ENCODE assay signal across 17 cellular contexts in genomic region chr3:36777424-36778218, GRCh38. TPM values are rescaled to one million over a fixed set of nuclear protein-coding genes. Genes with fewer than 3 reads are reported as not detected.
DNase-seq lines count a peak whose midpoint lies in the region; ATAC-seq and TF ChIP-seq lines count a peak whose summit lies in the region.
"Had no signal": no experiment of that assay in that cellular context is flagged by ENCODE, and none has a peak within 500 bp of the region (broad histone marks: within the 10 kb centered on the region; RNA-seq: fewer than 3 reads in every experiment).

No MANE protein-coding gene starts in this region.

- ATAC-seq in GM18508 (IDR thresholded peaks at IDR 0.05; ENCODE audit: insufficient read depth, unreplicated experiment) (peak; percentile 72), GM19452 (IDR thresholded peaks at IDR 0.05; ENCODE audit: unreplicated experiment) (peak; percentile 91), HG02938 (IDR thresholded peaks at IDR 0.05; ENCODE audit: unreplicated experiment) (peak; percentile 76), IMR-90 (ENCODE audit: low read depth) (no peak)
- ATAC-seq: esophagus mucosa; heart left ventricle; left cardiac atrium; stimulated activated naive CD8-positive, alpha-beta T cell treated with anti-CD3 and anti-CD28 coated beads, Interleukin-15, amount 100 ng/mL, for 72 hours had no signal

- H3K9me1 ChIP-seq in IMR-90 (ENCODE audit: insufficient read depth, low read length): no peaks in the 10 kb centered on the region

- H3K36me3 ChIP-seq in IMR-90 (ENCODE audit: control insufficient read depth, insufficient read depth, low read length): no peaks in the 10 kb centered on the region
- H3K36me3 ChIP-seq: heart left ventricle, ovary, Peyer's patch had no signal

- TF ChIP-seq POLR2A in IMR-90 (IDR thresholded peaks at IDR 0.05; ENCODE audit: low read depth, low read length): no peak

- H3K27ac ChIP-seq in IMR-90 (ENCODE audit: insufficient read depth, low read length): no peak overlapping the region
- H3K27ac ChIP-seq: heart left ventricle, ovary, Peyer's patch had no signal

- H4K91ac ChIP-seq in IMR-90 (ENCODE audit: insufficient read depth, low read depth, low read length): no peak overlapping the region

- H3K4me3 ChIP-seq in IMR-90 (ENCODE audit: insufficient read depth, low read depth, low read length): no peak overlapping the region
- H3K4me3 ChIP-seq: heart left ventricle, ovary, Peyer's patch had no signal

- H3K27me3 ChIP-seq in IMR-90 (ENCODE audit: control insufficient read depth, insufficient read depth, low read length): peaks cover 4% of the 10 kb centered on the region
- H3K27me3 ChIP-seq: heart left ventricle, ovary, Peyer's patch had no signal

- no peak overlapping the region for H2BK15ac ChIP-seq in IMR-90 (ENCODE audit: low read depth, low read length)

- no peak overlapping the region for H2AK5ac ChIP-seq in IMR-90 (ENCODE audit: low read depth, low read length)

- H2AK9ac ChIP-seq in IMR-90 (replicated peaks; ENCODE audit: low read depth, low read length, poor library complexity): no peak overlapping the region

- no peak overlapping the region for H3K18ac ChIP-seq in IMR-90 (ENCODE audit: low read depth, low read length)

- in situ Hi-C loops in IMR-90 (cut with MboI; ENCODE audit: low sequenced_read_pairs): no loop called here

- POLR2A ChIA-PET in IMR-90 (lab: Charles Lee; ENCODE audit: unreplicated experiment): no interaction called here

- H2BK120ac ChIP-seq in IMR-90 (ENCODE audit: low read depth, low read length): no peak overlapping the region

- TF ChIP-seq CTCF in IMR-90 (conservative IDR thresholded peaks at IDR 0.05; ENCODE audit: low read depth, low read length): no peak

- H3K4me1 ChIP-seq in IMR-90 (ENCODE audit: control insufficient read depth, insufficient read depth, low read length): no peaks in the 10 kb centered on the region
- H3K4me1 ChIP-seq: Peyer's patch had no signal

- H3K4ac ChIP-seq in IMR-90 (ENCODE audit: low read depth, low read length): no peak overlapping the region

- no peak overlapping the region for H3K9ac ChIP-seq in IMR-90 (ENCODE audit: low read depth, low read length)

- peak overlapping the region; percentile 67 for H2AFZ ChIP-seq in IMR-90 (replicated peaks; ENCODE audit: low read length, poor library complexity)

- no peak overlapping the region for H3K4me2 ChIP-seq in IMR-90 (ENCODE audit: low read depth, low read length)

- H3K79me1 ChIP-seq in IMR-90 (ENCODE audit: low read depth in 1 of 2, low read length in 2 of 2): no peaks in the 10 kb centered on the region

- H2BK20ac ChIP-seq in IMR-90 (ENCODE audit: low read depth, low read length): no peak overlapping the region

- no CpG with 5 or more reads among the region's 2 CpGs for WGBS in IMR-90 (ENCODE audit: extremely low coverage in 2 of 2, insufficient read length in 1 of 2), 2 experiments

- H3K14ac ChIP-seq in IMR-90 (replicated peaks; ENCODE audit: low read depth, low read length): no peak overlapping the region

- dilution Hi-C loops in IMR-90 (cut with HindIII; ENCODE audit: low sequenced_read_pairs, unreplicated experiment): no loop called here

- TF ChIP-seq RAD21 in IMR-90 (IDR thresholded peaks at IDR 0.05; ENCODE audit: low read length): no peak

- no peak overlapping the region for H3K56ac ChIP-seq in IMR-90 (ENCODE audit: extremely low read depth, insufficient read depth, low read length)

- H3K23ac ChIP-seq in IMR-90 (ENCODE audit: low read depth, low read length): no peak overlapping the region

- no peaks in the 10 kb centered on the region for H4K20me1 ChIP-seq in IMR-90 (ENCODE audit: insufficient read depth, low read length)

- no peak overlapping the region for H2BK5ac ChIP-seq in IMR-90 (ENCODE audit: low read depth, low read length, poor library complexity, severe bottlenecking)

- no peak overlapping the region for H4K8ac ChIP-seq in IMR-90 (ENCODE audit: low read depth in 2 of 2, low read length in 2 of 2)

- no peaks in the 10 kb centered on the region for H3K9me3 ChIP-seq in IMR-90 (ENCODE audit: control insufficient read depth, insufficient read depth, low read length)
- H3K9me3 ChIP-seq: heart left ventricle, ovary, Peyer's patch had no signal

- intact Hi-C loops in IMR-90 (cut with micrococcal nuclease): no loop called here

- no peak for DNase-seq in IMR-90
- no peak for DNase-seq in NCI-H1048 (lab: John Stamatoyannopoulos, UW)
- no peak for DNase-seq in NCI-H187 (lab: John Stamatoyannopoulos, UW)
- DNase-seq in DMS53 (lab: John Stamatoyannopoulos, UW): no peak
- DNase-seq in NCI-H2171 treated with DMSO at 0.1 percent for 48 hours (lab: John Stamatoyannopoulos, UW): no peak
- DNase-seq: activated gamma-delta T cell treated with Interleukin-2 at 50 U/mL for 16 hours; heart left ventricle; left cardiac atrium; NCI-H526; ovary; Peyer's patch; small intestine; stimulated activated naive CD8-positive, alpha-beta T cell treated with anti-CD3 and anti-CD28 coated beads, Interleukin-15, amount 100 ng/mL, for 72 hours had no signal

- H4K5ac ChIP-seq in IMR-90 (ENCODE audit: low read depth, low read length): no peak overlapping the region

- CTCF ChIA-PET in IMR-90 (lab: Yijun Ruan, JAX): no interaction called here

- no TSS peak for BruUV-seq in IMR-90 (replicated peaks; lab: Mats Ljungman, UMichigan)

TF ChIP-seq in IMR-90, 13 proteins besides CTCF, POLR2A, EP300 and RAD21:
- no peak for TF ChIP-seq ELK1 (IDR thresholded peaks at IDR 0.05; ENCODE audit: borderline replicate concordance, low read depth, low read length)
- no peak for TF ChIP-seq MAFK (IDR thresholded peaks at IDR 0.05; ENCODE audit: low read depth, low read length)
- no peak for TF ChIP-seq SMC3 (IDR thresholded peaks at IDR 0.05; ENCODE audit: low read depth, low read length)
- no peak for TF ChIP-seq FOS (IDR thresholded peaks at IDR 0.05; ENCODE audit: low read depth, low read length)

RNA-seq across cellular contexts. Expression of gene DCLK3, which starts 13.3 kb away (rescaled TPM):
- not detected in 2 replicates for total RNA-seq in IMR-90 (2012; rRNA removed)
- not detected in 2 replicates for polyA plus RNA-seq in IMR-90 (2012; rRNA removed)
- polyA plus RNA-seq in IMR-90 (2012; cell fraction: cytosol; rRNA removed): not detected in 2 replicates
- polyA plus RNA-seq in IMR-90 (2012; cell fraction: nucleus; rRNA removed; ENCODE audit: low replicate concordance): not detected in 2 replicates
- total RNA-seq: Peyer's patch had no signal
